Comparison of ENCODE assay signal across 1 cellular context in the genomic region with DNA sequence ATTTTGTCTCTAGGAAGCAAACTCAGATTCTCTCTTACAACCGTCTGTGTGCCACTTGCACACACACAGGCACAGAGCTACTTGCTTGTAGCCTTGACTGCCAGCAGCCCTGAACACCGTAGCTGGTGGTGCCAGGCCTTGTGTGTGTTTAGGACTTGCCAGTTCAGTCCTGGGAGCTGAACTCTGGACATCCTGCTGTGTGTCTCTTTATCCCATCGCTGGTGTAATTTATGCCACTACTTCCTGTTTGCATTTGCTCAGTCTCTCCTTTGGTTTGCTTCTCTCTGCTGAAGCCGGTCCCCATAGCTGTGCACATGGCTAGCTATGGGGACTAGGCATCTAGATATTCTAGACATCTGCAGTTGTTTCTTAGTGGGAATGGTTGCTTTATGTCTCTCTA.
TF ChIP-seq lines count a peak whose summit lies in the region.

No MANE protein-coding gene starts in this region.

TF ChIP-seq in HepG2, 621 proteins besides CTCF, POLR2A, EP300 and RAD21 (continued from another document and continues in another):
- TF ChIP-seq, protein P1, sequence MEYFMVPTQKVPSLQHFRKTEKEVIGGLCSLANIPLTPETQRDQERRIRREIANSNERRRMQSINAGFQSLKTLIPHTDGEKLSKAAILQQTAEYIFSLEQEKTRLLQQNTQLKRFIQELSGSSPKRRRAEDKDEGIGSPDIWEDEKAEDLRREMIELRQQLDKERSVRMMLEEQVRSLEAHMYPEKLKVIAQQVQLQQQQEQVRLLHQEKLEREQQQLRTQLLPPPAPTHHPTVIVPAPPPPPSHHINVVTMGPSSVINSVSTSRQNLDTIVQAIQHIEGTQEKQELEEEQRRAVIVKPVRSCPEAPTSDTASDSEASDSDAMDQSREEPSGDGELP (IDR thresholded peaks at IDR 0.05; ENCODE audit: borderline replicate concordance, low read depth), result no peak
- TF ChIP-seq ZNF879 (CRISPR knock-in tag; IDR thresholded peaks at IDR 0.05) (no peak), ZNF296 (CRISPR knock-in tag; conservative IDR thresholded peaks at IDR 0.05) (no peak), ZNF431 (CRISPR knock-in tag; IDR thresholded peaks at IDR 0.05; ENCODE audit: borderline replicate concordance, low read depth) (no peak), PRMT3 (CRISPR knock-in tag; IDR thresholded peaks at IDR 0.05; ENCODE audit: borderline replicate concordance, low read depth) (no peak), KDM5A (IDR thresholded peaks at IDR 0.05; ENCODE audit: borderline replicate concordance, low read length) (no peak), ZKSCAN8 (CRISPR knock-in tag; IDR thresholded peaks at IDR 0.05; ENCODE audit: borderline replicate concordance) (no peak), ARNT2 (CRISPR knock-in tag; IDR thresholded peaks at IDR 0.05; ENCODE audit: low read depth) (no peak), ZNF383 (CRISPR knock-in tag; IDR thresholded peaks at IDR 0.05; ENCODE audit: borderline replicate concordance) (no peak), REXO4 (CRISPR knock-in tag; IDR thresholded peaks at IDR 0.05; ENCODE audit: borderline replicate concordance) (no peak), ZSCAN25 (CRISPR knock-in tag; IDR thresholded peaks at IDR 0.05) (no peak), SNRNP70 (IDR thresholded peaks at IDR 0.05; ENCODE audit: low read depth, low read length) (no peak), SNAPC2 (CRISPR knock-in tag; IDR thresholded peaks at IDR 0.05) (no peak), ZNF615 (CRISPR knock-in tag; IDR thresholded peaks at IDR 0.05; ENCODE audit: borderline replicate concordance) (no peak), ZC3H4 (CRISPR knock-in tag; IDR thresholded peaks at IDR 0.05; ENCODE audit: borderline replicate concordance) (no peak), YEATS4 (CRISPR knock-in tag; IDR thresholded peaks at IDR 0.05; ENCODE audit: borderline replicate concordance) (no peak), SALL2 (CRISPR knock-in tag; IDR thresholded peaks at IDR 0.05) (no peak), ZNF768 (CRISPR knock-in tag; IDR thresholded peaks at IDR 0.05) (peak; percentile 41; the same call in 1 of the 2 replicates), ZNF547 (CRISPR knock-in tag; IDR thresholded peaks at IDR 0.05) (no peak), ZNF430 (CRISPR knock-in tag; IDR thresholded peaks at IDR 0.05) (no peak), SRY (CRISPR knock-in tag; IDR thresholded peaks at IDR 0.05) (no peak), MBNL3 (CRISPR knock-in tag; conservative IDR thresholded peaks at IDR 0.05) (no peak), ZNF263 (CRISPR knock-in tag; IDR thresholded peaks at IDR 0.05) (no peak)
- TF ChIP-seq, protein P2, sequence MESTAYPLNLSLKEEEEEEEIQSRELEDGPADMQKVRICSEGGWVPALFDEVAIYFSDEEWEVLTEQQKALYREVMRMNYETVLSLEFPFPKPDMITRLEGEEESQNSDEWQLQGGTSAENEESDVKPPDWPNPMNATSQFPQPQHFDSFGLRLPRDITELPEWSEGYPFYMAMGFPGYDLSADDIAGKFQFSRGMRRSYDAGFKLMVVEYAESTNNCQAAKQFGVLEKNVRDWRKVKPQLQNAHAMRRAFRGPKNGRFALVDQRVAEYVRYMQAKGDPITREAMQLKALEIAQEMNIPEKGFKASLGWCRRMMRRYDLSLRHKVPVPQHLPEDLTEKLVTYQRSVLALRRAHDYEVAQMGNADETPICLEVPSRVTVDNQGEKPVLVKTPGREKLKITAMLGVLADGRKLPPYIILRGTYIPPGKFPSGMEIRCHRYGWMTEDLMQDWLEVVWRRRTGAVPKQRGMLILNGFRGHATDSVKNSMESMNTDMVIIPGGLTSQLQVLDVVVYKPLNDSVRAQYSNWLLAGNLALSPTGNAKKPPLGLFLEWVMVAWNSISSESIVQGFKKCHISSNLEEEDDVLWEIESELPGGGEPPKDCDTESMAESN (CRISPR knock-in tag; conservative IDR thresholded peaks at IDR 0.05), result no peak
- TF ChIP-seq, protein P3, sequence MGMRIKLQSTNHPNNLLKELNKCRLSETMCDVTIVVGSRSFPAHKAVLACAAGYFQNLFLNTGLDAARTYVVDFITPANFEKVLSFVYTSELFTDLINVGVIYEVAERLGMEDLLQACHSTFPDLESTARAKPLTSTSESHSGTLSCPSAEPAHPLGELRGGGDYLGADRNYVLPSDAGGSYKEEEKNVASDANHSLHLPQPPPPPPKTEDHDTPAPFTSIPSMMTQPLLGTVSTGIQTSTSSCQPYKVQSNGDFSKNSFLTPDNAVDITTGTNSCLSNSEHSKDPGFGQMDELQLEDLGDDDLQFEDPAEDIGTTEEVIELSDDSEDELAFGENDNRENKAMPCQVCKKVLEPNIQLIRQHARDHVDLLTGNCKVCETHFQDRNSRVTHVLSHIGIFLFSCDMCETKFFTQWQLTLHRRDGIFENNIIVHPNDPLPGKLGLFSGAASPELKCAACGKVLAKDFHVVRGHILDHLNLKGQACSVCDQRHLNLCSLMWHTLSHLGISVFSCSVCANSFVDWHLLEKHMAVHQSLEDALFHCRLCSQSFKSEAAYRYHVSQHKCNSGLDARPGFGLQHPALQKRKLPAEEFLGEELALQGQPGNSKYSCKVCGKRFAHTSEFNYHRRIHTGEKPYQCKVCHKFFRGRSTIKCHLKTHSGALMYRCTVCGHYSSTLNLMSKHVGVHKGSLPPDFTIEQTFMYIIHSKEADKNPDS (CRISPR knock-in tag; IDR thresholded peaks at IDR 0.05), result no peak
- TF ChIP-seq, protein P4, sequence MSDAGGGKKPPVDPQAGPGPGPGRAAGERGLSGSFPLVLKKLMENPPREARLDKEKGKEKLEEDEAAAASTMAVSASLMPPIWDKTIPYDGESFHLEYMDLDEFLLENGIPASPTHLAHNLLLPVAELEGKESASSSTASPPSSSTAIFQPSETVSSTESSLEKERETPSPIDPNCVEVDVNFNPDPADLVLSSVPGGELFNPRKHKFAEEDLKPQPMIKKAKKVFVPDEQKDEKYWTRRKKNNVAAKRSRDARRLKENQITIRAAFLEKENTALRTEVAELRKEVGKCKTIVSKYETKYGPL (CRISPR knock-in tag; IDR thresholded peaks at IDR 0.05), result no peak
- TF ChIP-seq, protein P5, sequence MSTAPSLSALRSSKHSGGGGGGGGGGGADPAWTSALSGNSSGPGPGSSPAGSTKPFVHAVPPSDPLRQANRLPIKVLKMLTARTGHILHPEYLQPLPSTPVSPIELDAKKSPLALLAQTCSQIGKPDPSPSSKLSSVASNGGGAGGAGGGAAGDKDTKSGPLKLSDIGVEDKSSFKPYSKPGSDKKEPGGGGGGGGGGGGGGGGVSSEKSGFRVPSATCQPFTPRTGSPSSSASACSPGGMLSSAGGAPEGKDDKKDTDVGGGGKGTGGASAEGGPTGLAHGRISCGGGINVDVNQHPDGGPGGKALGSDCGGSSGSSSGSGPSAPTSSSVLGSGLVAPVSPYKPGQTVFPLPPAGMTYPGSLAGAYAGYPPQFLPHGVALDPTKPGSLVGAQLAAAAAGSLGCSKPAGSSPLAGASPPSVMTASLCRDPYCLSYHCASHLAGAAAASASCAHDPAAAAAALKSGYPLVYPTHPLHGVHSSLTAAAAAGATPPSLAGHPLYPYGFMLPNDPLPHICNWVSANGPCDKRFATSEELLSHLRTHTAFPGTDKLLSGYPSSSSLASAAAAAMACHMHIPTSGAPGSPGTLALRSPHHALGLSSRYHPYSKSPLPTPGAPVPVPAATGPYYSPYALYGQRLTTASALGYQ (CRISPR knock-in tag; IDR thresholded peaks at IDR 0.05), result no peak
- TF ChIP-seq, protein P6, sequence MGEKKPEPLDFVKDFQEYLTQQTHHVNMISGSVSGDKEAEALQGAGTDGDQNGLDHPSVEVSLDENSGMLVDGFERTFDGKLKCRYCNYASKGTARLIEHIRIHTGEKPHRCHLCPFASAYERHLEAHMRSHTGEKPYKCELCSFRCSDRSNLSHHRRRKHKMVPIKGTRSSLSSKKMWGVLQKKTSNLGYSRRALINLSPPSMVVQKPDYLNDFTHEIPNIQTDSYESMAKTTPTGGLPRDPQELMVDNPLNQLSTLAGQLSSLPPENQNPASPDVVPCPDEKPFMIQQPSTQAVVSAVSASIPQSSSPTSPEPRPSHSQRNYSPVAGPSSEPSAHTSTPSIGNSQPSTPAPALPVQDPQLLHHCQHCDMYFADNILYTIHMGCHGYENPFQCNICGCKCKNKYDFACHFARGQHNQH (CRISPR knock-in tag; IDR thresholded peaks at IDR 0.05), result no peak
- TF ChIP-seq, protein P7, sequence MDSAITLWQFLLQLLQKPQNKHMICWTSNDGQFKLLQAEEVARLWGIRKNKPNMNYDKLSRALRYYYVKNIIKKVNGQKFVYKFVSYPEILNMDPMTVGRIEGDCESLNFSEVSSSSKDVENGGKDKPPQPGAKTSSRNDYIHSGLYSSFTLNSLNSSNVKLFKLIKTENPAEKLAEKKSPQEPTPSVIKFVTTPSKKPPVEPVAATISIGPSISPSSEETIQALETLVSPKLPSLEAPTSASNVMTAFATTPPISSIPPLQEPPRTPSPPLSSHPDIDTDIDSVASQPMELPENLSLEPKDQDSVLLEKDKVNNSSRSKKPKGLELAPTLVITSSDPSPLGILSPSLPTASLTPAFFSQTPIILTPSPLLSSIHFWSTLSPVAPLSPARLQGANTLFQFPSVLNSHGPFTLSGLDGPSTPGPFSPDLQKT (CRISPR knock-in tag; IDR thresholded peaks at IDR 0.05; ENCODE audit: borderline replicate concordance), result no peak
- TF ChIP-seq, protein P8, sequence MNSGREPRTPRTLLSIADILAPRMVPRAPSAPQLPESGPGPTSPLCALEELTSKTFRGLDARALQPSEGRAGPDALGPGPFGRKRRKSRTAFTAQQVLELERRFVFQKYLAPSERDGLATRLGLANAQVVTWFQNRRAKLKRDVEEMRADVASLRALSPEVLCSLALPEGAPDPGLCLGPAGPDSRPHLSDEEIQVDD (CRISPR knock-in tag; IDR thresholded peaks at IDR 0.05; ENCODE audit: borderline replicate concordance), result no peak
- TF ChIP-seq, protein P9, sequence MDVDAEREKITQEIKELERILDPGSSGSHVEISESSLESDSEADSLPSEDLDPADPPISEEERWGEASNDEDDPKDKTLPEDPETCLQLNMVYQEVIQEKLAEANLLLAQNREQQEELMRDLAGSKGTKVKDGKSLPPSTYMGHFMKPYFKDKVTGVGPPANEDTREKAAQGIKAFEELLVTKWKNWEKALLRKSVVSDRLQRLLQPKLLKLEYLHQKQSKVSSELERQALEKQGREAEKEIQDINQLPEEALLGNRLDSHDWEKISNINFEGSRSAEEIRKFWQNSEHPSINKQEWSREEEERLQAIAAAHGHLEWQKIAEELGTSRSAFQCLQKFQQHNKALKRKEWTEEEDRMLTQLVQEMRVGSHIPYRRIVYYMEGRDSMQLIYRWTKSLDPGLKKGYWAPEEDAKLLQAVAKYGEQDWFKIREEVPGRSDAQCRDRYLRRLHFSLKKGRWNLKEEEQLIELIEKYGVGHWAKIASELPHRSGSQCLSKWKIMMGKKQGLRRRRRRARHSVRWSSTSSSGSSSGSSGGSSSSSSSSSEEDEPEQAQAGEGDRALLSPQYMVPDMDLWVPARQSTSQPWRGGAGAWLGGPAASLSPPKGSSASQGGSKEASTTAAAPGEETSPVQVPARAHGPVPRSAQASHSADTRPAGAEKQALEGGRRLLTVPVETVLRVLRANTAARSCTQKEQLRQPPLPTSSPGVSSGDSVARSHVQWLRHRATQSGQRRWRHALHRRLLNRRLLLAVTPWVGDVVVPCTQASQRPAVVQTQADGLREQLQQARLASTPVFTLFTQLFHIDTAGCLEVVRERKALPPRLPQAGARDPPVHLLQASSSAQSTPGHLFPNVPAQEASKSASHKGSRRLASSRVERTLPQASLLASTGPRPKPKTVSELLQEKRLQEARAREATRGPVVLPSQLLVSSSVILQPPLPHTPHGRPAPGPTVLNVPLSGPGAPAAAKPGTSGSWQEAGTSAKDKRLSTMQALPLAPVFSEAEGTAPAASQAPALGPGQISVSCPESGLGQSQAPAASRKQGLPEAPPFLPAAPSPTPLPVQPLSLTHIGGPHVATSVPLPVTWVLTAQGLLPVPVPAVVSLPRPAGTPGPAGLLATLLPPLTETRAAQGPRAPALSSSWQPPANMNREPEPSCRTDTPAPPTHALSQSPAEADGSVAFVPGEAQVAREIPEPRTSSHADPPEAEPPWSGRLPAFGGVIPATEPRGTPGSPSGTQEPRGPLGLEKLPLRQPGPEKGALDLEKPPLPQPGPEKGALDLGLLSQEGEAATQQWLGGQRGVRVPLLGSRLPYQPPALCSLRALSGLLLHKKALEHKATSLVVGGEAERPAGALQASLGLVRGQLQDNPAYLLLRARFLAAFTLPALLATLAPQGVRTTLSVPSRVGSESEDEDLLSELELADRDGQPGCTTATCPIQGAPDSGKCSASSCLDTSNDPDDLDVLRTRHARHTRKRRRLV (CRISPR knock-in tag; IDR thresholded peaks at IDR 0.05), result no peak
- TF ChIP-seq, protein P10, sequence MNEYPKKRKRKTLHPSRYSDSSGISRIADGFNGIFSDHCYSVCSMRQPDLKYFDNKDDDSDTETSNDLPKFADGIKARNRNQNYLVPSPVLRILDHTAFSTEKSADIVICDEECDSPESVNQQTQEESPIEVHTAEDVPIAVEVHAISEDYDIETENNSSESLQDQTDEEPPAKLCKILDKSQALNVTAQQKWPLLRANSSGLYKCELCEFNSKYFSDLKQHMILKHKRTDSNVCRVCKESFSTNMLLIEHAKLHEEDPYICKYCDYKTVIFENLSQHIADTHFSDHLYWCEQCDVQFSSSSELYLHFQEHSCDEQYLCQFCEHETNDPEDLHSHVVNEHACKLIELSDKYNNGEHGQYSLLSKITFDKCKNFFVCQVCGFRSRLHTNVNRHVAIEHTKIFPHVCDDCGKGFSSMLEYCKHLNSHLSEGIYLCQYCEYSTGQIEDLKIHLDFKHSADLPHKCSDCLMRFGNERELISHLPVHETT (CRISPR knock-in tag; conservative IDR thresholded peaks at IDR 0.05), result no peak
- TF ChIP-seq, protein P11, sequence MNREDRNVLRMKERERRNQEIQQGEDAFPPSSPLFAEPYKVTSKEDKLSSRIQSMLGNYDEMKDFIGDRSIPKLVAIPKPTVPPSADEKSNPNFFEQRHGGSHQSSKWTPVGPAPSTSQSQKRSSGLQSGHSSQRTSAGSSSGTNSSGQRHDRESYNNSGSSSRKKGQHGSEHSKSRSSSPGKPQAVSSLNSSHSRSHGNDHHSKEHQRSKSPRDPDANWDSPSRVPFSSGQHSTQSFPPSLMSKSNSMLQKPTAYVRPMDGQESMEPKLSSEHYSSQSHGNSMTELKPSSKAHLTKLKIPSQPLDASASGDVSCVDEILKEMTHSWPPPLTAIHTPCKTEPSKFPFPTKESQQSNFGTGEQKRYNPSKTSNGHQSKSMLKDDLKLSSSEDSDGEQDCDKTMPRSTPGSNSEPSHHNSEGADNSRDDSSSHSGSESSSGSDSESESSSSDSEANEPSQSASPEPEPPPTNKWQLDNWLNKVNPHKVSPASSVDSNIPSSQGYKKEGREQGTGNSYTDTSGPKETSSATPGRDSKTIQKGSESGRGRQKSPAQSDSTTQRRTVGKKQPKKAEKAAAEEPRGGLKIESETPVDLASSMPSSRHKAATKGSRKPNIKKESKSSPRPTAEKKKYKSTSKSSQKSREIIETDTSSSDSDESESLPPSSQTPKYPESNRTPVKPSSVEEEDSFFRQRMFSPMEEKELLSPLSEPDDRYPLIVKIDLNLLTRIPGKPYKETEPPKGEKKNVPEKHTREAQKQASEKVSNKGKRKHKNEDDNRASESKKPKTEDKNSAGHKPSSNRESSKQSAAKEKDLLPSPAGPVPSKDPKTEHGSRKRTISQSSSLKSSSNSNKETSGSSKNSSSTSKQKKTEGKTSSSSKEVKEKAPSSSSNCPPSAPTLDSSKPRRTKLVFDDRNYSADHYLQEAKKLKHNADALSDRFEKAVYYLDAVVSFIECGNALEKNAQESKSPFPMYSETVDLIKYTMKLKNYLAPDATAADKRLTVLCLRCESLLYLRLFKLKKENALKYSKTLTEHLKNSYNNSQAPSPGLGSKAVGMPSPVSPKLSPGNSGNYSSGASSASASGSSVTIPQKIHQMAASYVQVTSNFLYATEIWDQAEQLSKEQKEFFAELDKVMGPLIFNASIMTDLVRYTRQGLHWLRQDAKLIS (CRISPR knock-in tag; IDR thresholded peaks at IDR 0.05), result no peak
